ENCODE assay signal across 16 cellular contexts in genomic region chr9:120411862-120412424, GRCh38.
DNase-seq lines count a peak whose midpoint lies in the region; ATAC-seq and TF ChIP-seq lines count a peak whose summit lies in the region.
"Had no signal": no experiment of that assay in that cellular context is flagged by ENCODE, and none has a peak within 500 bp of the region (broad histone marks: within the 10 kb centered on the region; RNA-seq: fewer than 3 reads in every experiment).

No MANE protein-coding gene starts in this region.

- in situ Hi-C loops in brain microvascular endothelial cell (cut with HindIII; ENCODE audit: low pct_ligation_motif_present, low sequenced_read_pairs), result no loop called here

- WGBS in right lobe of liver (ENCODE audit: insufficient coverage, low coverage, low lambda C conversion rate, missing lambda C conversion rate), result 68% methylated on average over 5 of the region's 5 CpGs
- WGBS in sigmoid colon, 2 donors, result 92 to 95% methylated on average over 5 of the region's 5 CpGs

- peaks cover 32% of the 10 kb centered on the region for H3K36me3 Mint-ChIP-seq in HFFc6 (ENCODE audit: low read depth)

- peaks cover 27% of the 10 kb centered on the region for H3K4me1 Mint-ChIP-seq in HFFc6 (ENCODE audit: low read depth)
- H3K4me1 Mint-ChIP-seq: activated CD8-positive, alpha-beta memory T cell treated with anti-CD3 and anti-CD28 coated beads, Interleukin-2, amount 10 ng/mL, durations not matched to agents 7 days and 5 days had no signal

- H3K9me3 ChIP-seq in right lobe of liver, result no peaks in the 10 kb centered on the region
- no peaks in the 10 kb centered on the region for H3K9me3 ChIP-seq in sigmoid colon
- H3K9me3 ChIP-seq: SJCRH30 had no signal

- intact Hi-C loops in right lobe of liver (cut with DNase I) (no loop called here), sigmoid colon (cut with DNase I) (no loop called here)

- ATAC-seq in right lobe of liver (peak in 3 of 4 donors; percentile 11 to 71 (median 39)), HG03139 (IDR thresholded peaks at IDR 0.05; ENCODE audit: unreplicated experiment) (no peak)
- ATAC-seq: activated CD8-positive, alpha-beta memory T cell treated with anti-CD3 and anti-CD28 coated beads, Interleukin-2, amount 10 ng/mL, durations not matched to agents 7 days and 5 days had no signal

- TF ChIP-seq CTCF in HFFc6 (IDR thresholded peaks at IDR 0.05) (no peak), brain microvascular endothelial cell (IDR thresholded peaks at IDR 0.05; ENCODE audit: low read depth, low read length, missing control alignments) (no peak), right lobe of liver (IDR thresholded peaks at IDR 0.05) (no peak), sigmoid colon (IDR thresholded peaks at IDR 0.05) (no peak), coronary artery (IDR thresholded peaks at IDR 0.05) (no peak)

- H3K4me1 ChIP-seq in right lobe of liver (peaks cover 0 to 14% (median 0%) of the 10 kb centered on the region in 4 donors), sigmoid colon (peaks cover 0 to 43% (median 32%) of the 10 kb centered on the region in 4 donors)
- H3K4me1 ChIP-seq: SJCRH30 had no signal

- H3K27ac ChIP-seq in brain microvascular endothelial cell, result peak overlapping the region; percentile 49
- peak overlapping the region in 1 of 3 donors; percentile 26 for H3K27ac ChIP-seq in right lobe of liver
- H3K27ac ChIP-seq in sigmoid colon, result peak overlapping the region; percentile 6 to 77 (median 56)
- H3K27ac ChIP-seq in coronary artery, result peak overlapping the region in 1 of 2 donors; percentile 36
- H3K27ac ChIP-seq: SJCRH30 had no signal

- no peak for TF ChIP-seq POLR2A in right lobe of liver (IDR thresholded peaks at IDR 0.05)
- no peak for TF ChIP-seq POLR2A in sigmoid colon (IDR thresholded peaks at IDR 0.05)

- H3K36me3 ChIP-seq in brain microvascular endothelial cell (replicated peaks) (peaks cover 10% of the 10 kb centered on the region), right lobe of liver (peaks cover 0 to 23% (median 10%) of the 10 kb centered on the region in 4 donors), sigmoid colon (peaks cover 4 to 26% (median 20%) of the 10 kb centered on the region in 4 donors)

- H3K4me3 ChIP-seq in brain microvascular endothelial cell (ENCODE audit: low read depth, low read length), result no peak overlapping the region
- H3K4me3 ChIP-seq in right lobe of liver, result no peak overlapping the region
- H3K4me3 ChIP-seq in sigmoid colon, result no peak overlapping the region
- H3K4me3 ChIP-seq in coronary artery, result no peak overlapping the region
- H3K4me3 ChIP-seq: SJCRH30 had no signal

- H3K9me3 Mint-ChIP-seq in HFFc6, result no peaks in the 10 kb centered on the region

- no peaks in the 10 kb centered on the region for H3K27me3 ChIP-seq in brain microvascular endothelial cell (replicated peaks)
- no peaks in the 10 kb centered on the region for H3K27me3 ChIP-seq in right lobe of liver
- no peaks in the 10 kb centered on the region for H3K27me3 ChIP-seq in sigmoid colon
- H3K27me3 ChIP-seq: SJCRH30 had no signal

- no peaks in the 10 kb centered on the region; the same call in 1 of the 2 replicates for H3K27me3 Mint-ChIP-seq in HFFc6 (ENCODE audit: insufficient read depth)
- H3K27me3 Mint-ChIP-seq: activated CD8-positive, alpha-beta memory T cell treated with anti-CD3 and anti-CD28 coated beads, Interleukin-2, amount 10 ng/mL, durations not matched to agents 7 days and 5 days had no signal

- H3K4me3 Mint-ChIP-seq in HFFc6, result peak overlapping the region; percentile 2; the same call in 1 of the 2 replicates
- H3K4me3 Mint-ChIP-seq: activated CD8-positive, alpha-beta memory T cell treated with anti-CD3 and anti-CD28 coated beads, Interleukin-2, amount 10 ng/mL, durations not matched to agents 7 days and 5 days had no signal

- no peak for TF ChIP-seq EP300 in sigmoid colon (IDR thresholded peaks at IDR 0.05)

- peak overlapping the region; percentile 68 for H3K27ac Mint-ChIP-seq in HFFc6

- DNase-seq in HFFc6, result no peak
- DNase-seq in brain microvascular endothelial cell, result no peak
- DNase-seq in right lobe of liver, result no peak
- DNase-seq in sigmoid colon, result no peak
- DNase-seq in activated effector memory CD4-positive, alpha-beta T cell treated with Interleukin-2 at 50 U/mL for 16 hours, result no peak
- no peak for DNase-seq in cerebellar nuclear complex (lab: John Stamatoyannopoulos, UW)
- no peak for DNase-seq in coronary artery (ENCODE audit: low spot score)
- DNase-seq: activated CD4-positive, alpha-beta T cell treated with anti-CD3 and anti-CD28 coated beads for 1 hour; activated CD8-positive, alpha-beta memory T cell treated with anti-CD3 and anti-CD28 coated beads, Interleukin-2, amount 10 ng/mL, durations not matched to agents 7 days and 5 days; activated effector memory CD4-positive, alpha-beta T cell treated with anti-CD3 and anti-CD28 coated beads, Interleukin-2, amount 50 U/mL, for 16 hours; KBM-7; mammary epithelial cell; NCI-H526; SJCRH30; T1000 had no signal
